Comparison of ENCODE assay signal across 20 cellular contexts in genomic region chr4:7037425-7037824, GRCh38. TPM values are rescaled to one million over a fixed set of nuclear protein-coding genes. Genes with fewer than 3 reads are reported as not detected.
DNase-seq lines count a peak whose midpoint lies in the region; ATAC-seq and TF ChIP-seq lines count a peak whose summit lies in the region.
"Had no signal": no experiment of that assay in that cellular context is flagged by ENCODE, and none has a peak within 500 bp of the region (broad histone marks: within the 10 kb centered on the region; RNA-seq: fewer than 3 reads in every experiment).

No MANE protein-coding gene starts in this region.

- ATAC-seq in stimulated activated naive CD8-positive, alpha-beta T cell treated with anti-CD3 and anti-CD28 coated beads, Interleukin-15, amount 100 ng/mL, for 72 hours, result peak; percentile 39
- ATAC-seq in stimulated activated naive CD8-positive, alpha-beta T cell treated with anti-CD3 and anti-CD28 coated beads, Interleukin-15, Interleukin-2, amounts not matched to agents 100 U/mL and 50 U/mL, for 24 hours, result no peak
- ATAC-seq in foreskin keratinocyte (peak; percentile 9), HG02840 (IDR thresholded peaks at IDR 0.05; ENCODE audit: low FRiP score, unreplicated experiment) (no peak)
- ATAC-seq: left ventricle myocardium superior had no signal

- peaks cover 11% of the 10 kb centered on the region for H3K27me3 Mint-ChIP-seq in stimulated activated naive CD8-positive, alpha-beta T cell treated with anti-CD3 and anti-CD28 coated beads, Interleukin-15, amount 100 ng/mL, for 72 hours
- peaks cover 14% of the 10 kb centered on the region for H3K27me3 Mint-ChIP-seq in activated naive CD4-positive, alpha-beta T cell treated with anti-CD3 and anti-CD28 coated beads, Interleukin-2, amount 10 ng/mL, durations not matched to agents 7 days and 5 days
- H3K27me3 Mint-ChIP-seq: brain, IgD-negative memory B cell had no signal

- H3K27me3 ChIP-seq in foreskin keratinocyte, result no peaks in the 10 kb centered on the region
- H3K27me3 ChIP-seq: right atrium auricular region, thyroid gland had no signal

- H3K4me1 Mint-ChIP-seq in stimulated activated naive CD8-positive, alpha-beta T cell treated with anti-CD3 and anti-CD28 coated beads, Interleukin-15, amount 100 ng/mL, for 72 hours, result peaks cover 14% of the 10 kb centered on the region
- H3K4me1 Mint-ChIP-seq in activated naive CD4-positive, alpha-beta T cell treated with anti-CD3 and anti-CD28 coated beads, Interleukin-2, amount 10 ng/mL, durations not matched to agents 7 days and 5 days, result peaks cover 10% of the 10 kb centered on the region

- CTCF ChIA-PET in activated naive CD4-positive, alpha-beta T cell treated with anti-CD3 and anti-CD28 coated beads, Interleukin-2, amount 10 ng/mL, durations not matched to agents 7 days and 5 days (lab: Charles Lee), result interaction anchor here (0.6 kb wide), 2 partner anchors 164 to 173 kb away, joined by 3 to 4 read pairs; no protein-coding TSS in a partner anchor

- H3K36me3 Mint-ChIP-seq in activated naive CD4-positive, alpha-beta T cell treated with anti-CD3 and anti-CD28 coated beads, Interleukin-2, amount 10 ng/mL, durations not matched to agents 7 days and 5 days, result peaks cover 4% of the 10 kb centered on the region
- H3K36me3 Mint-ChIP-seq: IgD-negative memory B cell had no signal

- H3K4me3 Mint-ChIP-seq in stimulated activated naive CD8-positive, alpha-beta T cell treated with anti-CD3 and anti-CD28 coated beads, Interleukin-15, amount 100 ng/mL, for 72 hours, result no peak overlapping the region
- H3K4me3 Mint-ChIP-seq in activated naive CD4-positive, alpha-beta T cell treated with anti-CD3 and anti-CD28 coated beads, Interleukin-2, amount 10 ng/mL, durations not matched to agents 7 days and 5 days, result no peak overlapping the region

- H3K9me3 Mint-ChIP-seq in stimulated activated naive CD8-positive, alpha-beta T cell treated with anti-CD3 and anti-CD28 coated beads, Interleukin-15, amount 100 ng/mL, for 72 hours, result no peaks in the 10 kb centered on the region
- no peaks in the 10 kb centered on the region for H3K9me3 Mint-ChIP-seq in activated naive CD4-positive, alpha-beta T cell treated with anti-CD3 and anti-CD28 coated beads, Interleukin-2, amount 10 ng/mL, durations not matched to agents 7 days and 5 days
- H3K9me3 Mint-ChIP-seq: IgD-negative memory B cell, nephron had no signal

- no peaks in the 10 kb centered on the region for H3K4me1 ChIP-seq in foreskin keratinocyte

- no peak overlapping the region for H3K27ac ChIP-seq in foreskin keratinocyte
- H3K27ac ChIP-seq: right atrium auricular region, thyroid gland had no signal

- H3K27ac Mint-ChIP-seq in stimulated activated naive CD8-positive, alpha-beta T cell treated with anti-CD3 and anti-CD28 coated beads, Interleukin-15, amount 100 ng/mL, for 72 hours, result no peak overlapping the region
- no peak overlapping the region for H3K27ac Mint-ChIP-seq in activated naive CD4-positive, alpha-beta T cell treated with anti-CD3 and anti-CD28 coated beads, Interleukin-2, amount 10 ng/mL, durations not matched to agents 7 days and 5 days
- H3K27ac Mint-ChIP-seq: brain, nephron had no signal

- TF ChIP-seq CTCF in foreskin keratinocyte (conservative IDR thresholded peaks at IDR 0.05), result peak; percentile 38

- no peak for DNase-seq in stimulated activated naive CD8-positive, alpha-beta T cell treated with anti-CD3 and anti-CD28 coated beads, Interleukin-15, amount 100 ng/mL, for 72 hours
- DNase-seq in stimulated activated naive CD8-positive, alpha-beta T cell treated with anti-CD3 and anti-CD28 coated beads, Interleukin-15, Interleukin-2, amounts not matched to agents 100 U/mL and 50 U/mL, for 24 hours, result no peak
- peak; percentile 4 for DNase-seq in OCI-M1 (lab: John Stamatoyannopoulos, UW)
- DNase-seq in foreskin keratinocyte, result no peak
- no peak for DNase-seq in activated naive CD4-positive, alpha-beta T cell treated with anti-CD3 and anti-CD28 coated beads, Interleukin-2, amount 10 ng/mL, durations not matched to agents 7 days and 5 days
- DNase-seq in activated CD8-positive, alpha-beta memory T cell treated with anti-CD3 and anti-CD28 coated beads, Interleukin-2, amount 50 U/mL, for 4 hours, result no peak
- DNase-seq in activated T-cell treated with anti-CD3 and anti-CD28 coated beads for 4 hours, result no peak
- DNase-seq: activated naive CD4-positive, alpha-beta T cell treated with anti-CD3 and anti-CD28 coated beads, Interleukin-2, amount 50 U/mL, for 16 hours; effector CD4-positive, alpha-beta T cell; GOT3; left ventricle myocardium superior; NCI-H1105; NCI-H345; stimulated activated CD4-positive, alpha-beta T cell treated with anti-CD3 and anti-CD28 coated beads, Interleukin-2, amount 100 ng/mL, for 24 hours; thyroid gland had no signal

RNA-seq across cellular contexts. Expression of gene TADA2B, which starts 5.7 kb away (rescaled TPM):
- total RNA-seq in foreskin keratinocyte, result 10.0 and 11.0 TPM in 2 replicates
- 5.1 and 5.5 TPM in 2 replicates for polyA plus RNA-seq in foreskin keratinocyte

RNA-seq across cellular contexts. Expression of gene GRPEL1, which starts 30.4 kb away (rescaled TPM):
- 64.5 and 71.9 TPM in 2 replicates for total RNA-seq in foreskin keratinocyte
- polyA plus RNA-seq in foreskin keratinocyte, result 73.6 and 87.9 TPM in 2 replicates

Comparison
In these comparisons a context has a peak if more than half of its experiments do, and no peak if none do; other contexts are left out.
1. ATAC-seq: peak in stimulated activated naive CD8-positive, alpha-beta T cell treated with anti-CD3 and anti-CD28 coated beads, Interleukin-15, amount 100 ng/mL, for 72 hours (single experiment) and foreskin keratinocyte (single experiment); none in stimulated activated naive CD8-positive, alpha-beta T cell treated with anti-CD3 and anti-CD28 coated beads, Interleukin-15, Interleukin-2, amounts not matched to agents 100 U/mL and 50 U/mL, for 24 hours (single experiment) and HG02840 (single experiment).